In the genomic region with DNA sequence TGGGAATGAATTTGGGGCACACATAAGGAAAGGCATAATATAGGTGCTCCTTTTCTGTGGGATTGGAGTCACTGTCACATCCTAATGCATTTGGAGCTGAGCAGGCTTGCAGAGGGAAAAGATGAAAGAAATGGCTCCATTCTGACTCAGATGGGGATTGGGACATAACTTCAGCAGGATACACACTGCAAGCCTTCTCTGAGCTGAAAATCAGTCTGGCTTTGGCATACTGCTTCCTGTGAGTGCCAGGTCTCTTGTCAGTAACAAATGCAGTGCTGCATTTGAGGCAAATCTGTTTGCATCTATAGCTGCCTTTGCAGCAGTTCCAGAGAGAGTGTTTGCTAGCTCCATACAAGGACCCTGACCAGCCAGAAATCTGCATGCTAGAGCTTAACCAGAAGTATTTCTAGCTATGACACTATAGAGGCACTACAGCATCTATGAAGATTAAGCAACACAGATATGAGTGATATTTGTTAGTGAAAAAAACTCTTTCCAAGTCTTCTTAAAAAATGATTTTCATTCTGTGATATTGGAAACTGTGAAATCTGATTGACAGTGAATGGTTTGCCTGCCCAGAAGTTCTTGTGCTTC, we compare ENCODE assay signal across 8 cellular contexts.
A peak's percentile ranks its signal among the peaks of the same experiment; 100 is the strongest.
DNase-seq lines count a peak whose midpoint lies in the region; ATAC-seq and TF ChIP-seq lines count a peak whose summit lies in the region.
"Not testable (repeated sequence)": the region's sequence is repeated elsewhere in the genome, so short reads cannot be mapped to it uniquely, and the experiment has no call there.

No MANE protein-coding gene starts in this region.

- H3K27ac ChIP-seq in right cardiac atrium (ENCODE audit: low read length): not testable (repeated sequence)

- not testable (repeated sequence) for TF ChIP-seq CTCF in AG10803 (conservative IDR thresholded peaks at IDR 0.05; ENCODE audit: low read length); astrocyte of the spinal cord (IDR thresholded peaks at IDR 0.05; ENCODE audit: low read depth, low read length); fibroblast of mammary gland (conservative IDR thresholded peaks at IDR 0.05; ENCODE audit: control insufficient read depth, insufficient read depth, low read depth, low read length)

- not testable (repeated sequence) for H3K4me1 ChIP-seq in right cardiac atrium (ENCODE audit: control insufficient read depth, insufficient read depth, low read length)

- H3K9me3 ChIP-seq in right cardiac atrium (ENCODE audit: control insufficient read depth, low read length): not testable (repeated sequence)

- not testable (repeated sequence) for H3K4me3 ChIP-seq in AG10803 (ENCODE audit: low read length); astrocyte of the spinal cord (ENCODE audit: low read depth, low read length); fibroblast of mammary gland (ENCODE audit: control insufficient read depth, low read depth, low read length); right cardiac atrium (ENCODE audit: low read length); skeletal muscle cell (ENCODE audit: low read depth, low read length)

- in situ Hi-C loops in astrocyte of the spinal cord (cut with HindIII; ENCODE audit: low sequenced_read_pairs): not testable (repeated sequence)

- peak; percentile 36 for DNase-seq in AG10803 (ENCODE audit: low read depth)
- peak; percentile 0 for DNase-seq in HCEC 1CT
- peak; percentile 6 for DNase-seq in RPMI7951 (ENCODE audit: low read depth)
- peak; percentile 2 for DNase-seq in astrocyte of the spinal cord (ENCODE audit: low read depth, low spot score)
- peak; percentile 0 for DNase-seq in dermis blood vessel endothelial cell
- peak; percentile 51 for DNase-seq in fibroblast of mammary gland (ENCODE audit: low read depth)
- not testable (repeated sequence) for DNase-seq in right cardiac atrium
- DNase-seq in skeletal muscle cell (ENCODE audit: low read depth): peak; percentile 22

- peak; percentile 50 to 58 for ATAC-seq in right cardiac atrium

- not testable (repeated sequence) for H3K27me3 ChIP-seq in right cardiac atrium (ENCODE audit: control insufficient read depth, insufficient read depth)

- intact Hi-C loops in right cardiac atrium (cut with DNase I): not testable (repeated sequence)
